Comparison of ENCODE assay signal across 24 cellular contexts in genomic region chr11:128400382-128401203, GRCh38.
DNase-seq lines count a peak whose midpoint lies in the region; ATAC-seq, FAIRE-seq and TF ChIP-seq lines count a peak whose summit lies in the region.
"Had no signal": no experiment of that assay in that cellular context is flagged by ENCODE, and none has a peak within 500 bp of the region (broad histone marks: within the 10 kb centered on the region; RNA-seq: fewer than 3 reads in every experiment).

No MANE protein-coding gene starts in this region.

- no peak overlapping the region for H2BK120ac ChIP-seq in mesenchymal stem cell (ENCODE audit: low read depth, low read length)

- H3K27me3 ChIP-seq in heart right ventricle (no peaks in the 10 kb centered on the region), mesenchymal stem cell (ENCODE audit: control insufficient read depth in 1 of 2, insufficient read depth in 1 of 2, low read length in 2 of 2) (peaks cover 0 to 6% of the 10 kb centered on the region in 2 experiments), vagina (no peaks in the 10 kb centered on the region)

- no peak overlapping the region for H4K8ac ChIP-seq in mesenchymal stem cell (ENCODE audit: low read length)

- no peak overlapping the region for H3K4me2 ChIP-seq in mesenchymal stem cell (ENCODE audit: low read length, poor library complexity, severe bottlenecking)

- DNase-seq in Right ventricle myocardium superior (no peak), heart right ventricle (no peak), chondrocyte (ENCODE audit: low spot score) (no peak), mesenchymal stem cell (peak; percentile 86), vagina (ENCODE audit: extremely low spot score in 2 of 2) (no peak), NCI-H2171 (lab: John Stamatoyannopoulos, UW) (no peak), kidney (no peak), DMS153 (lab: John Stamatoyannopoulos, UW) (no peak)
- DNase-seq: activated CD4-positive, alpha-beta T cell treated with anti-CD3 and anti-CD28 coated beads, Interleukin-2, amount 50 U/mL, for 4 hours; activated T-cell treated with anti-CD3 and anti-CD28 coated beads, Interleukin-2, amount 50 U/mL, for 1 hour; CD4-positive, CD25-positive, alpha-beta regulatory T cell; DMS53; glutamatergic neuron; immature natural killer cell; naive B cell; NCI-H2029; NCI-H524 had no signal

- no peaks in the 10 kb centered on the region for H3K9me3 ChIP-seq in heart right ventricle
- H3K9me3 ChIP-seq in mesenchymal stem cell (ENCODE audit: control insufficient read depth, low read length): no peaks in the 10 kb centered on the region
- no peaks in the 10 kb centered on the region for H3K9me3 ChIP-seq in vagina
- no peaks in the 10 kb centered on the region for H3K9me3 ChIP-seq in kidney (ENCODE audit: control insufficient read depth in 1 of 2, low read length in 2 of 2)
- H3K9me3 ChIP-seq: thoracic aorta had no signal

- TF ChIP-seq CTCF in heart right ventricle (IDR thresholded peaks at IDR 0.05) (no peak), chondrocyte (IDR thresholded peaks at IDR 0.05) (no peak), vagina (IDR thresholded peaks at IDR 0.05) (no peak), kidney (IDR thresholded peaks at IDR 0.05; ENCODE audit: borderline replicate concordance, extremely low read depth, insufficient read depth) (no peak)

- peaks cover 0 to 19% (median 5%) of the 10 kb centered on the region in 9 donors for H3K4me1 ChIP-seq in heart right ventricle
- no peaks in the 10 kb centered on the region for H3K4me1 ChIP-seq in mesenchymal stem cell (ENCODE audit: control insufficient read depth, insufficient read depth, low read depth, low read length)
- H3K4me1 ChIP-seq in vagina: peaks cover 4% of the 10 kb centered on the region
- no peaks in the 10 kb centered on the region for H3K4me1 ChIP-seq in kidney (ENCODE audit: control insufficient read depth in 1 of 2, insufficient read depth in 1 of 2, low read depth in 1 of 2, low read length in 2 of 2)

- H3K79me1 ChIP-seq in mesenchymal stem cell (replicated peaks; ENCODE audit: low read length, poor library complexity, severe bottlenecking): no peaks in the 10 kb centered on the region

- no peak overlapping the region for H4K91ac ChIP-seq in mesenchymal stem cell (ENCODE audit: low read length)

- H2AK5ac ChIP-seq in mesenchymal stem cell (ENCODE audit: low read length, severe bottlenecking): no peak overlapping the region

- H3K4ac ChIP-seq in mesenchymal stem cell (ENCODE audit: low read depth in 1 of 2, low read length in 2 of 2): no peak overlapping the region

- intact Hi-C loops in Right ventricle myocardium superior (cut with DNase I) (no loop called here), heart right ventricle (cut with DNase I) (no loop called here), vagina (cut with DNase I) (no loop called here), kidney (cut with DNase I) (no loop called here)

- H3K36me3 Mint-ChIP-seq in chondrocyte (ENCODE audit: low read depth): no peaks in the 10 kb centered on the region
- H3K36me3 Mint-ChIP-seq: activated naive CD8-positive, alpha-beta T cell; brain; CD4-positive, CD25-positive, alpha-beta regulatory T cell; naive B cell; stimulated activated effector memory CD8-positive, alpha-beta T cell treated with anti-CD3 and anti-CD28 coated beads, Interleukin-12 subunit alpha, Interleukin-12 subunit beta, amount 100 ng/mL, for 72 hours had no signal

- H3K9ac ChIP-seq in mesenchymal stem cell (ENCODE audit: low read length) (no peak overlapping the region), kidney (ENCODE audit: low read length in 2 of 2) (no peak overlapping the region)

- H2BK12ac ChIP-seq in mesenchymal stem cell (ENCODE audit: low read length in 2 of 2): peak overlapping the region in 1 of 2 experiments; percentile 4

- no peak overlapping the region for H2AFZ ChIP-seq in mesenchymal stem cell (ENCODE audit: low read depth, low read length)

- H3K9me3 Mint-ChIP-seq in chondrocyte (ENCODE audit: low read depth): no peaks in the 10 kb centered on the region
- H3K9me3 Mint-ChIP-seq: dendritic cell treated with granulocyte-macrophage colony-stimulating factor and Interleukin-4, amounts not matched to agents 40 ng/mL and 50 ng/mL, for 4 days; immature natural killer cell; naive B cell; stimulated activated effector memory CD8-positive, alpha-beta T cell treated with anti-CD3 and anti-CD28 coated beads, Interleukin-12 subunit alpha, Interleukin-12 subunit beta, amount 100 ng/mL, for 72 hours had no signal

- ATAC-seq in Right ventricle myocardium superior (ENCODE audit: poor library complexity) (peak; percentile 39), heart right ventricle (no peak)
- ATAC-seq: stimulated activated effector memory CD8-positive, alpha-beta T cell treated with anti-CD3 and anti-CD28 coated beads, Interleukin-12 subunit alpha, Interleukin-12 subunit beta, amount 100 ng/mL, for 72 hours had no signal

- no peaks in the 10 kb centered on the region for H3K27me3 Mint-ChIP-seq in chondrocyte (ENCODE audit: low read depth)
- H3K27me3 Mint-ChIP-seq: activated naive CD8-positive, alpha-beta T cell; CD4-positive, CD25-positive, alpha-beta regulatory T cell; naive B cell had no signal

- H3K36me3 ChIP-seq in heart right ventricle (no peaks in the 10 kb centered on the region), mesenchymal stem cell (ENCODE audit: control insufficient read depth in 1 of 2, insufficient read depth in 2 of 2, low read depth in 1 of 2, low read length in 2 of 2) (no peaks in the 10 kb centered on the region), vagina (no peaks in the 10 kb centered on the region), kidney (ENCODE audit: control insufficient read depth in 1 of 2, insufficient read depth in 2 of 2, low read length in 2 of 2) (no peaks in the 10 kb centered on the region)
- H3K36me3 ChIP-seq: thoracic aorta had no signal

- H3K4me3 ChIP-seq in heart right ventricle (no peak overlapping the region), mesenchymal stem cell (ENCODE audit: insufficient read depth in 1 of 2, low read depth in 1 of 2, low read length in 2 of 2) (no peak overlapping the region), vagina (no peak overlapping the region), kidney (ENCODE audit: low read length in 2 of 2) (no peak overlapping the region)
- H3K4me3 ChIP-seq: lung, thoracic aorta had no signal

- H3K14ac ChIP-seq in mesenchymal stem cell (ENCODE audit: low read length in 2 of 2): no peak overlapping the region

- H3K27ac Mint-ChIP-seq in chondrocyte (ENCODE audit: unreplicated experiment): peak overlapping the region; percentile 75
- H3K27ac Mint-ChIP-seq: activated naive CD8-positive, alpha-beta T cell; CD4-positive, CD25-positive, alpha-beta regulatory T cell; dendritic cell treated with granulocyte-macrophage colony-stimulating factor and Interleukin-4, amounts not matched to agents 40 ng/mL and 50 ng/mL, for 4 days; stimulated activated effector memory CD8-positive, alpha-beta T cell treated with anti-CD3 and anti-CD28 coated beads, Interleukin-12 subunit alpha, Interleukin-12 subunit beta, amount 100 ng/mL, for 72 hours had no signal

- H3K4me1 Mint-ChIP-seq in chondrocyte (ENCODE audit: low read depth): peaks cover 33% of the 10 kb centered on the region

- H2BK5ac ChIP-seq in mesenchymal stem cell (ENCODE audit: low read depth, low read length, poor library complexity, severe bottlenecking): no peak overlapping the region

- H2BK15ac ChIP-seq in mesenchymal stem cell (ENCODE audit: low read depth, poor library complexity, severe bottlenecking): no peak overlapping the region

- WGBS in heart right ventricle, 2 donors: 75% methylated on average over 8 of the region's 8 CpGs
- 15% methylated on average over 4 of the region's 8 CpGs for WGBS in mesenchymal stem cell

- H3K23ac ChIP-seq in mesenchymal stem cell (ENCODE audit: low read length in 2 of 2): no peak overlapping the region

- no peak for FAIRE-seq in kidney (lab: Jason Lieb, UNC)
- FAIRE-seq: H1 had no signal

- H3K27ac ChIP-seq in heart right ventricle (no peak overlapping the region), mesenchymal stem cell (ENCODE audit: low read length, poor library complexity, severe bottlenecking) (no peak overlapping the region), vagina (peak overlapping the region; percentile 6), kidney (ENCODE audit: low read depth in 2 of 2, low read length in 2 of 2) (no peak overlapping the region)
- H3K27ac ChIP-seq: thoracic aorta had no signal

- H3K18ac ChIP-seq in mesenchymal stem cell (ENCODE audit: low read depth in 1 of 2, low read length in 2 of 2): no peak overlapping the region

- TF ChIP-seq POLR2A in vagina (IDR thresholded peaks at IDR 0.05): no peak

- no peak overlapping the region for H3K4me3 Mint-ChIP-seq in chondrocyte (ENCODE audit: unreplicated experiment)
- H3K4me3 Mint-ChIP-seq: activated naive CD8-positive, alpha-beta T cell; brain; CD4-positive, CD25-positive, alpha-beta regulatory T cell; dendritic cell treated with granulocyte-macrophage colony-stimulating factor and Interleukin-4, amounts not matched to agents 40 ng/mL and 50 ng/mL, for 4 days; immature natural killer cell; stimulated activated effector memory CD8-positive, alpha-beta T cell treated with anti-CD3 and anti-CD28 coated beads, Interleukin-12 subunit alpha, Interleukin-12 subunit beta, amount 100 ng/mL, for 72 hours had no signal
